13 cellular contexts compared by ENCODE assay signal in the genomic region with DNA sequence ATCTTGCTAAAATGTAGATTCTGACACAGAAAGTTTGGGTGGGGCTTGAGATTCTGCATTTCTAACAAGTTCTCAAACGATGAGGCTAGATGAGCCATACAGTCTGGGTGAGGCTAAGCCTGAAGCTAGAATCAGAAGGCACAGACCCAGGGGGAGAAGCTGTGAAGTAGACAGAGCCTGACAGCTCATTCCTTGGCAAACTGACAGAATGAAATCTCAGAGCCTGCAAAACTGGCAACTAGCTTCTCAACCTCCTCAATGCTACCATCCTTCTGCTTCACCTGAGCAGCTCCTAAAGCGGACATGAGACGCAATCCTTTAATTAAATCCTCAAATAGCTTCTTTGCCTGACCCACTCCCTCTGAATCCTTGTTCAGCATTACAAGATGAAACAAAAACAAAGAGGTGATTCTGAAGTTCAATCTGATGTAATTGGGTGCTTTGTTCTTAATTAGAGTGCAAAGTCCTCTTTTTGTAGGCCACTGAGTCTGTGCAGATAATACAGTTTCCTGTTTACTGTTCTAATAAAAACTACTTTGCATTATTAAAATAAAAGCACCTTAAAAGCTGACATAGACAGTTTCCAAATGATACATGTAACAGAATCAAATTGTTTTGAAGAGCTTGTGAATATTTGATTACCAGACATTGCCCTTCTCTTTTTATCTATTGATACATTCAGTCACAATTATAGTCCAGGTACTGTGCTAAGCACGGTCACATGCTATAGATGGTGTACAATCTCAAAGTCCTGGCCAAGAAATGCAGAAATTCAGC.
DNase-seq lines count a peak whose midpoint lies in the region; ATAC-seq, FAIRE-seq and TF ChIP-seq lines count a peak whose summit lies in the region.
"Had no signal": no experiment of that assay in that cellular context is flagged by ENCODE, and none has a peak within 500 bp of the region (broad histone marks: within the 10 kb centered on the region; RNA-seq: fewer than 3 reads in every experiment).

No MANE protein-coding gene starts in this region.

- H3K27ac ChIP-seq in 22Rv1 (peak overlapping the region; percentile 96), GM12878 (ENCODE audit: control insufficient read depth, insufficient read depth) (no peak overlapping the region)
- H3K27ac ChIP-seq in naive thymus-derived CD4-positive, alpha-beta T cell (ENCODE audit: low read depth, low read length) = no peak overlapping the region

- no peak for TF ChIP-seq POLR2A in GM12878 (IDR thresholded peaks at IDR 0.05; ENCODE audit: low read depth, low read length)

- no peaks in the 10 kb centered on the region for H3K27me3 ChIP-seq in GM12878 (replicated peaks in 1 of 2; ENCODE audit: control insufficient read depth in 2 of 2, insufficient read depth in 2 of 2, low read length in 1 of 2)
- H3K27me3 ChIP-seq in naive thymus-derived CD4-positive, alpha-beta T cell (ENCODE audit: control insufficient read depth in 2 of 2, insufficient read depth in 2 of 2, low read length in 2 of 2) = no peaks in the 10 kb centered on the region

- no peak overlapping the region for H3K4me3 Mint-ChIP-seq in naive thymus-derived CD4-positive, alpha-beta T cell

- intact Hi-C loops in GM12878 (cut with micrococcal nuclease; ENCODE audit: unreplicated experiment) = no loop called here
- intact Hi-C loops in naive thymus-derived CD4-positive, alpha-beta T cell (cut with micrococcal nuclease) = no loop called here

- no peaks in the 10 kb centered on the region for H3K27me3 Mint-ChIP-seq in naive thymus-derived CD4-positive, alpha-beta T cell
- H3K27me3 Mint-ChIP-seq: CD4-positive, CD25-positive, alpha-beta regulatory T cell had no signal

- H3K9me3 Mint-ChIP-seq in naive thymus-derived CD4-positive, alpha-beta T cell = peaks cover 6 to 27% (median 15%) of the 10 kb centered on the region in 11 donors
- peaks cover 14 to 17% of the 10 kb centered on the region in 2 donors for H3K9me3 Mint-ChIP-seq in activated naive CD4-positive, alpha-beta T cell treated with anti-CD3 and anti-CD28 coated beads, Interleukin-2, amount 50 U/mL, for 72 hours

- H3K27ac Mint-ChIP-seq in naive thymus-derived CD4-positive, alpha-beta T cell = no peak overlapping the region
- H3K27ac Mint-ChIP-seq in activated naive CD4-positive, alpha-beta T cell treated with anti-CD3 and anti-CD28 coated beads, Interleukin-2, amount 50 U/mL, for 72 hours = no peak overlapping the region

- POLR2A ChIA-PET in GM12878 (lab: Charles Lee) = interaction anchor here (0.5 to 1.0 kb wide), 4 partner anchors 16 to 149 kb away, joined by 3 to 5 read pairs (median 4); no protein-coding TSS in a partner anchor
- POLR2A ChIA-PET in naive thymus-derived CD4-positive, alpha-beta T cell (lab: Charles Lee) = no interaction called here

- FAIRE-seq in GM12878 (lab: Jason Lieb, UNC) = peak; percentile 71
- FAIRE-seq: colon had no signal

- 62% methylated on average over 4 of the region's 4 CpGs for WGBS in GM12878 (ENCODE audit: insufficient coverage, insufficient replicate concordance, low lambda C conversion rate, missing lambda C conversion rate)

- H2AFZ ChIP-seq in GM12878 (ENCODE audit: control insufficient read depth, low read depth, low read length) = no peak overlapping the region

- H3K36me3 ChIP-seq in GM12878 (ENCODE audit: control insufficient read depth in 2 of 2, insufficient read depth in 2 of 2, low read length in 1 of 2) = no peaks in the 10 kb centered on the region
- H3K36me3 ChIP-seq in naive thymus-derived CD4-positive, alpha-beta T cell (ENCODE audit: control insufficient read depth in 2 of 3, insufficient read depth in 3 of 3, low read length in 3 of 3) = no peaks in the 10 kb centered on the region

- BruUV-seq in GM12878 (replicated peaks; lab: Mats Ljungman, UMichigan) = no TSS peak

- H3K4me1 Mint-ChIP-seq in naive thymus-derived CD4-positive, alpha-beta T cell = peaks cover 0 to 5% (median 0%) of the 10 kb centered on the region in 7 donors

- no peak overlapping the region for H3K9ac ChIP-seq in GM12878 (ENCODE audit: control insufficient read depth, insufficient read depth, low read length)

- H3K4me2 ChIP-seq in GM12878 (ENCODE audit: control insufficient read depth, insufficient read depth) = no peak overlapping the region

- no peak overlapping the region for H3K4me3 ChIP-seq in GM12878
- H3K4me3 ChIP-seq in naive thymus-derived CD4-positive, alpha-beta T cell (ENCODE audit: low read length) = no peak overlapping the region

- no peak for TF ChIP-seq EP300 in GM12878 (IDR thresholded peaks at IDR 0.05; ENCODE audit: borderline replicate concordance in 1 of 2, control insufficient read depth in 1 of 2, low read depth in 2 of 2, low read length in 2 of 2)

- H3K9me3 ChIP-seq in GM12878 (replicated peaks; ENCODE audit: control insufficient read depth, insufficient read depth, low read length) = peaks cover 7% of the 10 kb centered on the region; the same call in 1 of the 3 replicates
- peaks cover 0 to 14% (median 0%) of the 10 kb centered on the region in 3 experiments for H3K9me3 ChIP-seq in naive thymus-derived CD4-positive, alpha-beta T cell (ENCODE audit: control insufficient read depth in 2 of 3, low read length in 3 of 3)

- SMC1A ChIA-PET in GM12878 (lab: Charles Lee; ENCODE audit: uncharacterized antibody, unreplicated experiment) = interaction anchor here (0.7 to 2.5 kb wide), 30 partner anchors 10 to 158 kb away, joined by 3 to 13 read pairs (median 4); no protein-coding TSS in a partner anchor

- peaks cover 0 to 9% (median 5%) of the 10 kb centered on the region in 5 donors for H3K36me3 Mint-ChIP-seq in naive thymus-derived CD4-positive, alpha-beta T cell
- H3K36me3 Mint-ChIP-seq in activated naive CD4-positive, alpha-beta T cell treated with anti-CD3 and anti-CD28 coated beads, Interleukin-2, amount 50 U/mL, for 72 hours = peaks cover 17 to 19% of the 10 kb centered on the region in 2 donors
- H3K36me3 Mint-ChIP-seq: CD4-positive, CD25-positive, alpha-beta regulatory T cell had no signal

- in situ Hi-C loops in GM12878 (cut with MboI) = no loop called here

- H3K79me2 ChIP-seq in GM12878 (ENCODE audit: control insufficient read depth, insufficient read depth, low read length) = no peaks in the 10 kb centered on the region

- peak; percentile 40 for DNase-seq in HS-5 (ENCODE audit: low read depth)
- DNase-seq in GM12878 (ENCODE audit: low read depth, low spot score) = no peak
- peak; percentile 16 to 24 for DNase-seq in hippocampal formation (lab: John Stamatoyannopoulos, UW)
- DNase-seq in naive thymus-derived CD4-positive, alpha-beta T cell = no peak
- no peak for DNase-seq in activated naive CD4-positive, alpha-beta T cell treated with anti-CD3 and anti-CD28 coated beads, Interleukin-2, amount 50 U/mL, for 72 hours (ENCODE audit: low spot score in 2 of 2)
- DNase-seq: CD4-positive, CD25-positive, alpha-beta regulatory T cell; NCI-H1092; SHP77 treated with DMSO at 0.1 percent for 48 hours; trophoblast cell had no signal

- RAD21 ChIA-PET in GM12878 (lab: Charles Lee; ENCODE audit: unreplicated experiment) = interaction anchor here (0.5 to 2.2 kb wide), 21 partner anchors 9 to 159 kb away, joined by 3 to 9 read pairs (median 3); no protein-coding TSS in a partner anchor

- TF ChIP-seq CTCF in 22Rv1 (IDR thresholded peaks at IDR 0.05) = no peak
- no peak for TF ChIP-seq CTCF in GM12878 (IDR thresholded peaks at IDR 0.05 in 2 of 3, conservative IDR thresholded peaks at IDR 0.05 in 1 of 3; ENCODE audit: control insufficient read depth in 2 of 3, extremely low read depth in 1 of 3, insufficient read depth in 1 of 3, low read depth in 3 of 3, low read length in 3 of 3)

- H4K20me1 ChIP-seq in GM12878 (ENCODE audit: control insufficient read depth, insufficient read depth) = no peaks in the 10 kb centered on the region

- TF ChIP-seq RAD21 in GM12878 (IDR thresholded peaks at IDR 0.05; ENCODE audit: insufficient read depth, low read depth, low read length) = no peak

- H3K4me1 ChIP-seq in GM12878 (ENCODE audit: control insufficient read depth, insufficient read depth, low read length) = peaks cover 24% of the 10 kb centered on the region
- H3K4me1 ChIP-seq in naive thymus-derived CD4-positive, alpha-beta T cell (ENCODE audit: control insufficient read depth in 2 of 2, insufficient read depth in 2 of 2, low read length in 2 of 2) = no peaks in the 10 kb centered on the region

- CTCF ChIA-PET in GM12878 (lab: Yijun Ruan, JAX) = interaction anchor here (0.7 to 2.2 kb wide), 12 partner anchors 10 to 159 kb away, joined by 3 to 5 read pairs (median 3); no protein-coding TSS in a partner anchor
- CTCF ChIA-PET in naive thymus-derived CD4-positive, alpha-beta T cell (lab: Charles Lee) = no interaction called here

- ATAC-seq in GM12878 (peak; percentile 40), HG03139 (IDR thresholded peaks at IDR 0.05; ENCODE audit: unreplicated experiment) (no peak), GM21529 (IDR thresholded peaks at IDR 0.05; ENCODE audit: unreplicated experiment) (no peak)
- ATAC-seq in naive thymus-derived CD4-positive, alpha-beta T cell = no peak
- no peak for ATAC-seq in activated naive CD4-positive, alpha-beta T cell treated with anti-CD3 and anti-CD28 coated beads, Interleukin-2, amount 50 U/mL, for 72 hours

TF ChIP-seq in GM12878, 131 proteins besides CTCF, POLR2A, EP300 and RAD21 (continues in another document):
- TF ChIP-seq, protein P1, sequence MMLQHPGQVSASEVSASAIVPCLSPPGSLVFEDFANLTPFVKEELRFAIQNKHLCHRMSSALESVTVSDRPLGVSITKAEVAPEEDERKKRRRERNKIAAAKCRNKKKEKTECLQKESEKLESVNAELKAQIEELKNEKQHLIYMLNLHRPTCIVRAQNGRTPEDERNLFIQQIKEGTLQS (IDR thresholded peaks at IDR 0.05; ENCODE audit: borderline replicate concordance, extremely low read depth, low read depth, low read length) = no peak
- TF ChIP-seq BCL11A (IDR thresholded peaks at IDR 0.05; ENCODE audit: low read depth, low read length) (no peak), FOXK2 (IDR thresholded peaks at IDR 0.05) (no peak), GATAD2B (conservative IDR thresholded peaks at IDR 0.05; ENCODE audit: low read depth) (0 out of 2 replicates have a peak, but pooled peaks have one; percentile 20), MTA2 (IDR thresholded peaks at IDR 0.05; ENCODE audit: low read depth) (peak; percentile 82), NR2F1 (conservative IDR thresholded peaks at IDR 0.05) (0 out of 2 replicates have a peak, but pooled peaks have one; percentile 24)

Comparison
In these comparisons a context has a peak if more than half of its experiments do, and no peak if none do; other contexts are left out.
1. DNase-seq: peak in HS-5 (single experiment) and hippocampal formation (2 of 2); none in GM12878 (single experiment), naive thymus-derived CD4-positive, alpha-beta T cell (0 of 9) and activated naive CD4-positive, alpha-beta T cell treated with anti-CD3 and anti-CD28 coated beads, Interleukin-2, amount 50 U/mL, for 72 hours (0 of 2).